In genomic region chr3:37029516-37030163, GRCh38 we compare ENCODE assay signal across 25 cellular contexts. TPM values are rescaled to one million over a fixed set of nuclear protein-coding genes. Genes with fewer than 3 reads are reported as not detected.
DNase-seq lines count a peak whose midpoint lies in the region; ATAC-seq and TF ChIP-seq lines count a peak whose summit lies in the region.
"Had no signal": no experiment of that assay in that cellular context is flagged by ENCODE, and none has a peak within 500 bp of the region (broad histone marks: within the 10 kb centered on the region; RNA-seq: fewer than 3 reads in every experiment).

No MANE protein-coding gene starts in this region.

- H3K27me3 ChIP-seq in GM23248 (replicated peaks; ENCODE audit: insufficient read depth) (no peaks in the 10 kb centered on the region), right cardiac atrium (ENCODE audit: control insufficient read depth, insufficient read depth) (no peaks in the 10 kb centered on the region), hepatocyte (no peaks in the 10 kb centered on the region), aorta (ENCODE audit: control insufficient read depth in 1 of 2, insufficient read depth in 2 of 2, low read length in 1 of 2) (no peaks in the 10 kb centered on the region)
- H3K27me3 ChIP-seq: adrenal gland had no signal

- H3K4me1 Mint-ChIP-seq in T-helper 17 cell = peaks cover 5% of the 10 kb centered on the region
- H3K4me1 Mint-ChIP-seq in stimulated activated effector memory CD8-positive, alpha-beta T cell treated with anti-CD3 and anti-CD28 coated beads, Interleukin-12 subunit alpha, Interleukin-12 subunit beta, amount 100 ng/mL, for 72 hours = no peaks in the 10 kb centered on the region
- peaks cover 0 to 3% (median 1%) of the 10 kb centered on the region in 4 donors for H3K4me1 Mint-ChIP-seq in naive thymus-derived CD8-positive, alpha-beta T cell
- H3K4me1 Mint-ChIP-seq: nephron had no signal

- H3K4me1 ChIP-seq in GM23248 (ENCODE audit: insufficient read depth) (peaks cover 29% of the 10 kb centered on the region), right cardiac atrium (ENCODE audit: control insufficient read depth, insufficient read depth, low read length) (peaks cover 5% of the 10 kb centered on the region), hepatocyte (ENCODE audit: insufficient read depth) (no peaks in the 10 kb centered on the region), aorta (ENCODE audit: control insufficient read depth in 1 of 2, insufficient read depth in 2 of 2, low read length in 2 of 2) (peaks cover 8 to 10% of the 10 kb centered on the region in 2 donors)
- H3K4me1 ChIP-seq: HAP-1 had no signal

- H3K36me3 ChIP-seq in GM23248 (ENCODE audit: low read depth) (peaks cover 17% of the 10 kb centered on the region), hepatocyte (replicated peaks; ENCODE audit: insufficient read depth, low read depth) (no peaks in the 10 kb centered on the region), aorta (ENCODE audit: control insufficient read depth in 1 of 2, insufficient read depth in 2 of 2, low read length in 1 of 2) (peaks cover 0 to 2% of the 10 kb centered on the region in 2 donors)

- H3K4me2 ChIP-seq in GM23248 (ENCODE audit: unreplicated experiment) (peak overlapping the region; percentile 36), hepatocyte (no peak overlapping the region)

- no peaks in the 10 kb centered on the region for H3K9me2 ChIP-seq in GM23248 (ENCODE audit: insufficient read depth)
- no peaks in the 10 kb centered on the region for H3K9me2 ChIP-seq in hepatocyte (replicated peaks; ENCODE audit: insufficient read depth)

- no peaks in the 10 kb centered on the region; the same call in 1 of the 2 replicates for H3K79me2 ChIP-seq in GM23248 (ENCODE audit: insufficient read depth)
- no peaks in the 10 kb centered on the region for H3K79me2 ChIP-seq in hepatocyte

- peak overlapping the region; percentile 64 for H3K9ac ChIP-seq in GM23248

- H3K4me3 ChIP-seq in GM23248 (no peak overlapping the region), right cardiac atrium (ENCODE audit: low read length) (no peak overlapping the region), hepatocyte (no peak overlapping the region), aorta (ENCODE audit: low read length in 2 of 2) (no peak overlapping the region)
- H3K4me3 ChIP-seq: adrenal gland, GM12878, HAP-1 had no signal

- ATAC-seq in T-helper 17 cell = no peak
- ATAC-seq in right cardiac atrium = no peak
- no peak for ATAC-seq in stimulated activated effector memory CD8-positive, alpha-beta T cell treated with anti-CD3 and anti-CD28 coated beads, Interleukin-12 subunit alpha, Interleukin-12 subunit beta, amount 100 ng/mL, for 72 hours
- ATAC-seq in naive thymus-derived CD8-positive, alpha-beta T cell = no peak
- ATAC-seq in aorta (ENCODE audit: low FRiP score) = no peak
- ATAC-seq: GM12878, left colon had no signal

- no peak for TF ChIP-seq CTCF in hepatocyte (IDR thresholded peaks at IDR 0.05; ENCODE audit: poor library complexity)

- peak; percentile 51 for DNase-seq in GM23248
- no peak for DNase-seq in T-helper 17 cell
- no peak for DNase-seq in right cardiac atrium
- DNase-seq in stimulated activated effector memory CD8-positive, alpha-beta T cell treated with anti-CD3 and anti-CD28 coated beads, Interleukin-12 subunit alpha, Interleukin-12 subunit beta, amount 100 ng/mL, for 72 hours (ENCODE audit: low spot score in 2 of 2) = no peak
- DNase-seq in naive thymus-derived CD8-positive, alpha-beta T cell = no peak
- DNase-seq in hepatocyte (ENCODE audit: low spot score) = no peak
- no peak for DNase-seq in NOMO-1 treated with dmso at 0.1 percent for 144 hours (lab: John Stamatoyannopoulos, UW; ENCODE audit: unreplicated experiment)
- no peak for DNase-seq in aorta
- DNase-seq: activated CD4-positive, alpha-beta T cell treated with anti-CD3 and anti-CD28 coated beads, Interleukin-2, amount 10 ng/mL, durations not matched to agents 24 days and 14 days; activated naive CD4-positive, alpha-beta T cell; activated T-cell treated with anti-CD3 and anti-CD28 coated beads, Interleukin-2, amount 50 U/mL, for 48 hours; adrenal gland; cortex of kidney; DND-41; left colon; NCI-H1048; NCI-H187; NCI-H226; RPMI8226; stimulated activated CD8-positive, alpha-beta memory T cell treated with anti-CD3 and anti-CD28 coated beads, Interleukin-4, amount 100 ng/mL, for 48 hours; WERI-Rb-1 had no signal

- H3K9me3 ChIP-seq in GM23248 (ENCODE audit: low read depth) = no peaks in the 10 kb centered on the region
- H3K9me3 ChIP-seq in T-helper 17 cell (ENCODE audit: control insufficient read depth, low read length, poor library complexity, severe bottlenecking) = no peaks in the 10 kb centered on the region
- no peaks in the 10 kb centered on the region for H3K9me3 ChIP-seq in right cardiac atrium (ENCODE audit: control insufficient read depth, low read length)
- no peaks in the 10 kb centered on the region for H3K9me3 ChIP-seq in hepatocyte (ENCODE audit: low read depth)
- no peaks in the 10 kb centered on the region for H3K9me3 ChIP-seq in aorta (ENCODE audit: control insufficient read depth, low read length)
- H3K9me3 ChIP-seq: adrenal gland, HAP-1 had no signal

- H3K27me3 Mint-ChIP-seq in T-helper 17 cell = no peaks in the 10 kb centered on the region
- H3K27me3 Mint-ChIP-seq in naive thymus-derived CD8-positive, alpha-beta T cell = no peaks in the 10 kb centered on the region
- H3K27me3 Mint-ChIP-seq: activated CD4-positive, alpha-beta T cell treated with anti-CD3 and anti-CD28 coated beads, Interleukin-2, amount 10 ng/mL, durations not matched to agents 24 days and 14 days had no signal

- peaks cover 8% of the 10 kb centered on the region for H3K36me3 Mint-ChIP-seq in T-helper 17 cell (ENCODE audit: low read depth)
- H3K36me3 Mint-ChIP-seq in stimulated activated effector memory CD8-positive, alpha-beta T cell treated with anti-CD3 and anti-CD28 coated beads, Interleukin-12 subunit alpha, Interleukin-12 subunit beta, amount 100 ng/mL, for 72 hours = peaks cover 99% of the 10 kb centered on the region
- H3K36me3 Mint-ChIP-seq in naive thymus-derived CD8-positive, alpha-beta T cell = peaks cover 20 to 92% (median 57%) of the 10 kb centered on the region in 3 donors

- no peaks in the 10 kb centered on the region for H3K9me3 Mint-ChIP-seq in stimulated activated effector memory CD8-positive, alpha-beta T cell treated with anti-CD3 and anti-CD28 coated beads, Interleukin-12 subunit alpha, Interleukin-12 subunit beta, amount 100 ng/mL, for 72 hours
- peaks cover 0 to 3% (median 0%) of the 10 kb centered on the region in 9 donors for H3K9me3 Mint-ChIP-seq in naive thymus-derived CD8-positive, alpha-beta T cell
- H3K9me3 Mint-ChIP-seq: activated CD4-positive, alpha-beta T cell treated with anti-CD3 and anti-CD28 coated beads, Interleukin-2, amount 10 ng/mL, durations not matched to agents 24 days and 14 days had no signal

- H3F3A ChIP-seq in GM23248 (ENCODE audit: insufficient read depth) = peaks cover 24% of the 10 kb centered on the region

- POLR2A ChIA-PET in naive thymus-derived CD8-positive, alpha-beta T cell (lab: Charles Lee) = no interaction called here

- intact Hi-C loops in right cardiac atrium (cut with DNase I) (loop anchor here in 3 of 4 donors (10.0 kb wide), 1 partner anchor 185 kb away; no protein-coding TSS in a partner anchor), aorta (cut with DNase I) (no loop called here)

- H3K4me3 Mint-ChIP-seq in T-helper 17 cell = no peak overlapping the region
- H3K4me3 Mint-ChIP-seq in stimulated activated effector memory CD8-positive, alpha-beta T cell treated with anti-CD3 and anti-CD28 coated beads, Interleukin-12 subunit alpha, Interleukin-12 subunit beta, amount 100 ng/mL, for 72 hours = no peak overlapping the region
- H3K4me3 Mint-ChIP-seq in naive thymus-derived CD8-positive, alpha-beta T cell = no peak overlapping the region
- H3K4me3 Mint-ChIP-seq: activated CD4-positive, alpha-beta T cell treated with anti-CD3 and anti-CD28 coated beads, Interleukin-2, amount 10 ng/mL, durations not matched to agents 24 days and 14 days; nephron had no signal

- peak overlapping the region; percentile 67 for H2AFZ ChIP-seq in GM23248
- H2AFZ ChIP-seq in hepatocyte = no peak overlapping the region

- H4K20me1 ChIP-seq in GM23248 (ENCODE audit: insufficient read depth) = no peaks in the 10 kb centered on the region
- H4K20me1 ChIP-seq in hepatocyte (ENCODE audit: insufficient read depth, poor library complexity, severe bottlenecking) = no peaks in the 10 kb centered on the region

- H3K27ac ChIP-seq in GM23248 = peak overlapping the region; percentile 84
- H3K27ac ChIP-seq in right cardiac atrium (ENCODE audit: low read length) = peak overlapping the region; percentile 76
- no peak overlapping the region for H3K27ac ChIP-seq in hepatocyte
- H3K27ac ChIP-seq in aorta (ENCODE audit: low read depth in 1 of 2, low read length in 2 of 2) = no peak overlapping the region
- H3K27ac ChIP-seq: HL-60, WERI-Rb-1 had no signal

- peak overlapping the region; percentile 21 for H3K27ac Mint-ChIP-seq in T-helper 17 cell
- peak overlapping the region; percentile 14 for H3K27ac Mint-ChIP-seq in stimulated activated effector memory CD8-positive, alpha-beta T cell treated with anti-CD3 and anti-CD28 coated beads, Interleukin-12 subunit alpha, Interleukin-12 subunit beta, amount 100 ng/mL, for 72 hours
- H3K27ac Mint-ChIP-seq in naive thymus-derived CD8-positive, alpha-beta T cell = no peak overlapping the region
- H3K27ac Mint-ChIP-seq: activated CD4-positive, alpha-beta T cell treated with anti-CD3 and anti-CD28 coated beads, Interleukin-2, amount 10 ng/mL, durations not matched to agents 24 days and 14 days; nephron had no signal

- in situ Hi-C loops in GM23248 (cut with MboI) = no loop called here

RNA-seq across cellular contexts. Expression of gene MLH1, which starts 36.3 kb away (rescaled TPM):
- total RNA-seq in GM23248 (2014; rRNA removed; shearing (Covaris generic)) = 25.8 and 36.3 TPM in 2 replicates
- polyA plus RNA-seq in GM23248 (2016; fragmentation: Nextera tagmentation; extraction: Ambion mirVana) = 27.8 and 28.9 TPM in 2 replicates
- 10 to 100 TPM; 25.7 to 27.7 TPM for total RNA-seq in T-helper 17 cell
- total RNA-seq in right cardiac atrium = 10 to 100 TPM; 33.0 to 38.9 (median 37.1) TPM
- 27.8 TPM for polyA plus RNA-seq in right cardiac atrium
- 10 to 100 TPM; 34.6 to 36.1 TPM for total RNA-seq in naive thymus-derived CD8-positive, alpha-beta T cell
- polyA plus RNA-seq in naive thymus-derived CD8-positive, alpha-beta T cell = 10 to 100 TPM; 17.1 to 24.4 (median 24.0) TPM
- 34.5 and 37.7 TPM in 2 replicates for total RNA-seq in hepatocyte
- polyA plus RNA-seq in hepatocyte = 20.6 and 28.1 TPM in 2 replicates
- 10 to 100 TPM; 26.0 to 28.0 TPM for total RNA-seq in aorta
- 10 to 100 TPM; 19.5 to 21.9 TPM for polyA plus RNA-seq in aorta

RNA-seq across cellular contexts. Expression of gene EPM2AIP1, which starts 36.7 kb away (rescaled TPM):
- 9.5 and 20.2 TPM in 2 replicates for total RNA-seq in GM23248 (2014; rRNA removed; shearing (Covaris generic))
- polyA plus RNA-seq in GM23248 (2016; fragmentation: Nextera tagmentation; extraction: Ambion mirVana) = 7.5 and 8.7 TPM in 2 replicates
- 10 to 100 TPM; 31.8 to 32.9 TPM for total RNA-seq in T-helper 17 cell
- 10 to 100 TPM; 19.7 to 23.0 (median 21.8) TPM for total RNA-seq in right cardiac atrium
- 11.0 TPM for polyA plus RNA-seq in right cardiac atrium
- 10 to 100 TPM; 43.3 to 43.5 TPM for total RNA-seq in naive thymus-derived CD8-positive, alpha-beta T cell
- 1 to 10 TPM; 5.1 to 6.1 (median 5.2) TPM for polyA plus RNA-seq in naive thymus-derived CD8-positive, alpha-beta T cell
- total RNA-seq in hepatocyte = 32.4 and 34.8 TPM in 2 replicates
- 13.8 and 14.6 TPM in 2 replicates for polyA plus RNA-seq in hepatocyte
- total RNA-seq in aorta = 10 to 100 TPM; 20.5 to 21.0 TPM
- polyA plus RNA-seq in aorta = 10 to 100 TPM in 1 of 2 donors, 1 to 10 TPM in 1; 2.5 to 10.4 TPM

Comparison
In these comparisons a context has a peak if more than half of its experiments do, and no peak if none do; other contexts are left out.
1. H3K27ac ChIP-seq: peak in GM23248 (single experiment) and right cardiac atrium (single experiment); none in hepatocyte (single experiment) and aorta (0 of 2).
2. H3K27ac Mint-ChIP-seq: peak in T-helper 17 cell (single experiment) and stimulated activated effector memory CD8-positive, alpha-beta T cell treated with anti-CD3 and anti-CD28 coated beads, Interleukin-12 subunit alpha, Interleukin-12 subunit beta, amount 100 ng/mL, for 72 hours (single experiment); none in naive thymus-derived CD8-positive, alpha-beta T cell (0 of 10).
3. intact Hi-C loops: an anchor here in right cardiac atrium (10.0 kb wide); none called in aorta.